In the genomic region with DNA sequence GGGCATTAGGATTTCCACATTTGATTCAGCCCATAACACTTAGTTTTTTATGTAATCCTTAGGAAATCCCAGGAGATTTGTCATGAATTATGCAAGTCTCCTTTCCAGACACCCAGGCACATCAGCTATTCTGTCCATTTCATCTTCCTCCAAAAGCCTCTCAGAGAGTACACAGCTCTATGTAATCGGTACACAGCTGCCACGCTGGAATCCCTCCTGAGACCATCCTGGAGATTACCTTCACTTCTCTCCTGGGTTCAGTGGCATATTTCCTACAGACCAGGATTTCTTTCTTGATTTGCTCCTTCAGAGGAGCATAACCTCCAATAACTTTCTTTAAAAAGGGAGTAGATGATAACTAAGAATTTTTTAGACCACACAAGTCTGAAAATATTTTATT, we compare ENCODE assay signal across 24 cellular contexts.
DNase-seq lines count a peak whose midpoint lies in the region; ATAC-seq and TF ChIP-seq lines count a peak whose summit lies in the region.
"Had no signal": no experiment of that assay in that cellular context is flagged by ENCODE, and none has a peak within 500 bp of the region (broad histone marks: within the 10 kb centered on the region; RNA-seq: fewer than 3 reads in every experiment).

No MANE protein-coding gene starts in this region.

- no peaks in the 10 kb centered on the region for H3K4me1 ChIP-seq in smooth muscle cell (ENCODE audit: low read depth)
- no peaks in the 10 kb centered on the region for H3K4me1 ChIP-seq in naive thymus-derived CD4-positive, alpha-beta T cell (ENCODE audit: control insufficient read depth in 2 of 2, insufficient read depth in 2 of 2, low read length in 2 of 2)
- H3K4me1 ChIP-seq: A549; BE2C; BLaER1 treated with 17β-estradiol and CSF1 and Interleukin-3, amounts not matched to agents 10 nM and 100 nM had no signal

- DNase-seq in D341Med (ENCODE audit: low spot score) (peak; percentile 67), NCI-H82 (lab: John Stamatoyannopoulos, UW) (peak; percentile 49), amniotic epithelial cell (ENCODE audit: low read depth) (peak; percentile 41), smooth muscle cell (lab: John Stamatoyannopoulos, UW; ENCODE audit: unreplicated experiment) (no peak), hippocampal formation (lab: John Stamatoyannopoulos, UW) (no peak), GM10266 (ENCODE audit: extremely low spot score) (no peak)
- DNase-seq in naive thymus-derived CD4-positive, alpha-beta T cell: no peak
- DNase-seq: 8988T; ACHN; AML-193; BE2C; Calu3; CD4-positive, alpha-beta memory T cell; COR-L47; DMS 273 treated with DMSO at 0.1 percent for 48 hours; DMS79; EL; GDM1; H9 had no signal

- H3F3A ChIP-seq in smooth muscle cell (ENCODE audit: low read depth): no peaks in the 10 kb centered on the region

- H3K9me3 ChIP-seq in smooth muscle cell (replicated peaks; ENCODE audit: low read depth): no peaks in the 10 kb centered on the region
- H3K9me3 ChIP-seq in naive thymus-derived CD4-positive, alpha-beta T cell (ENCODE audit: control insufficient read depth in 2 of 3, low read length in 3 of 3): no peaks in the 10 kb centered on the region
- H3K9me3 ChIP-seq: A549; BE2C; BLaER1 treated with 17β-estradiol and CSF1 and Interleukin-3, amounts not matched to agents 10 nM and 100 nM had no signal

- intact Hi-C loops in naive thymus-derived CD4-positive, alpha-beta T cell (cut with micrococcal nuclease): no loop called here

- no peak overlapping the region for H3K27ac Mint-ChIP-seq in naive thymus-derived CD4-positive, alpha-beta T cell
- H3K27ac Mint-ChIP-seq: CD14-positive monocyte; CD4-positive, alpha-beta memory T cell; GM23338 had no signal

- no peaks in the 10 kb centered on the region for H4K20me1 ChIP-seq in smooth muscle cell (ENCODE audit: low read depth)
- H4K20me1 ChIP-seq: BLaER1 treated with 17β-estradiol and CSF1 and Interleukin-3, amounts not matched to agents 10 nM and 100 nM had no signal

- H3K9ac ChIP-seq in smooth muscle cell (ENCODE audit: low read depth): no peak overlapping the region
- H3K9ac ChIP-seq: BLaER1 treated with 17β-estradiol and CSF1 and Interleukin-3, amounts not matched to agents 10 nM and 100 nM had no signal

- CTCF ChIA-PET in naive thymus-derived CD4-positive, alpha-beta T cell (lab: Charles Lee): no interaction called here

- no peaks in the 10 kb centered on the region for H3K79me2 ChIP-seq in smooth muscle cell (ENCODE audit: low read depth)

- H3K4me2 ChIP-seq in smooth muscle cell: peak overlapping the region; percentile 5
- H3K4me2 ChIP-seq: A549; BLaER1 treated with 17β-estradiol and CSF1 and Interleukin-3, amounts not matched to agents 10 nM and 100 nM; GM23338 had no signal

- no peak for TF ChIP-seq CTCF in smooth muscle cell (IDR thresholded peaks at IDR 0.05; ENCODE audit: borderline replicate concordance, insufficient read depth, poor library complexity, severe bottlenecking)
- TF ChIP-seq CTCF in GM10266 (IDR thresholded peaks at IDR 0.05; ENCODE audit: control insufficient read depth, insufficient read depth, low read depth, missing control alignments): no peak

- no peak overlapping the region for H3K4me3 ChIP-seq in smooth muscle cell
- H3K4me3 ChIP-seq in naive thymus-derived CD4-positive, alpha-beta T cell (ENCODE audit: low read length): no peak overlapping the region
- H3K4me3 ChIP-seq: A549; BLaER1 treated with 17β-estradiol and CSF1 and Interleukin-3, amounts not matched to agents 10 nM and 100 nM; GM23338 had no signal

- H3K27me3 Mint-ChIP-seq in naive thymus-derived CD4-positive, alpha-beta T cell: no peaks in the 10 kb centered on the region
- H3K27me3 Mint-ChIP-seq: CD4-positive, alpha-beta memory T cell had no signal

- H3K36me3 Mint-ChIP-seq in naive thymus-derived CD4-positive, alpha-beta T cell: no peaks in the 10 kb centered on the region
- H3K36me3 Mint-ChIP-seq: CD14-positive monocyte; CD4-positive, alpha-beta memory T cell had no signal

- 40% methylated on average over 2 of the region's 2 CpGs for WGBS in smooth muscle cell (ENCODE audit: low lambda C conversion rate)

- ATAC-seq in naive thymus-derived CD4-positive, alpha-beta T cell: no peak
- ATAC-seq: A549, GM23338, HCT116 had no signal

- H3K27me3 ChIP-seq in smooth muscle cell (ENCODE audit: low read depth): no peaks in the 10 kb centered on the region
- H3K27me3 ChIP-seq in naive thymus-derived CD4-positive, alpha-beta T cell (ENCODE audit: control insufficient read depth in 2 of 2, insufficient read depth in 2 of 2, low read length in 2 of 2): no peaks in the 10 kb centered on the region
- H3K27me3 ChIP-seq: BE2C; BLaER1 treated with 17β-estradiol and CSF1 and Interleukin-3, amounts not matched to agents 10 nM and 100 nM had no signal

- no peak overlapping the region for H3K4me3 Mint-ChIP-seq in naive thymus-derived CD4-positive, alpha-beta T cell
- H3K4me3 Mint-ChIP-seq: CD14-positive monocyte; CD4-positive, alpha-beta memory T cell; GM23338; H9 had no signal

- peak overlapping the region; percentile 2 for H2AFZ ChIP-seq in smooth muscle cell (ENCODE audit: low read depth)
- H2AFZ ChIP-seq: GM23338 had no signal

- POLR2A ChIA-PET in naive thymus-derived CD4-positive, alpha-beta T cell (lab: Charles Lee): no interaction called here

- peak overlapping the region; percentile 2 for H3K27ac ChIP-seq in smooth muscle cell (ENCODE audit: low read depth)
- H3K27ac ChIP-seq in naive thymus-derived CD4-positive, alpha-beta T cell (ENCODE audit: low read depth, low read length): no peak overlapping the region
- H3K27ac ChIP-seq: A549; BLaER1 treated with 17β-estradiol and CSF1 and Interleukin-3, amounts not matched to agents 10 nM and 100 nM had no signal

- peaks cover 3 to 32% (median 9%) of the 10 kb centered on the region in 11 donors for H3K9me3 Mint-ChIP-seq in naive thymus-derived CD4-positive, alpha-beta T cell
- H3K9me3 Mint-ChIP-seq: GM23338, H9 had no signal

- no peaks in the 10 kb centered on the region for H3K4me1 Mint-ChIP-seq in naive thymus-derived CD4-positive, alpha-beta T cell
- H3K4me1 Mint-ChIP-seq: CD14-positive monocyte; CD4-positive, alpha-beta memory T cell; GM23338; H9 had no signal

- H3K36me3 ChIP-seq in smooth muscle cell (ENCODE audit: low read depth): no peaks in the 10 kb centered on the region
- no peaks in the 10 kb centered on the region for H3K36me3 ChIP-seq in naive thymus-derived CD4-positive, alpha-beta T cell (ENCODE audit: control insufficient read depth in 2 of 3, insufficient read depth in 3 of 3, low read length in 3 of 3)
- H3K36me3 ChIP-seq: BE2C; BLaER1 treated with 17β-estradiol and CSF1 and Interleukin-3, amounts not matched to agents 10 nM and 100 nM had no signal

Comparison
In these comparisons a context has a peak if more than half of its experiments do, and no peak if none do; other contexts are left out.
1. DNase-seq: peak in D341Med (single experiment), NCI-H82 (single experiment) and amniotic epithelial cell (single experiment); none in smooth muscle cell (single experiment), naive thymus-derived CD4-positive, alpha-beta T cell (0 of 9), hippocampal formation (0 of 2) and GM10266 (single experiment).